ENCODE assay signal across 10 cellular contexts in genomic region chr3:63933459-63933858, GRCh38. TPM values are rescaled to one million over a fixed set of nuclear protein-coding genes. Genes with fewer than 3 reads are reported as not detected.
DNase-seq lines count a peak whose midpoint lies in the region; ATAC-seq lines count a peak whose summit lies in the region.
"Had no signal": no experiment of that assay in that cellular context is flagged by ENCODE, and none has a peak within 500 bp of the region (broad histone marks: within the 10 kb centered on the region; RNA-seq: fewer than 3 reads in every experiment).

No MANE protein-coding gene starts in this region.

- H3K4me1 ChIP-seq in aorta (ENCODE audit: control insufficient read depth in 1 of 2, insufficient read depth in 2 of 2, low read length in 2 of 2) = peaks cover 4 to 9% of the 10 kb centered on the region in 2 donors

- peak overlapping the region; percentile 39 for H3K4me3 Mint-ChIP-seq in dendritic cell treated with granulocyte-macrophage colony-stimulating factor and Interleukin-4, amounts not matched to agents 40 ng/mL and 50 ng/mL, for 4 days

- H3K27me3 ChIP-seq in aorta (ENCODE audit: control insufficient read depth in 1 of 2, insufficient read depth in 2 of 2, low read length in 1 of 2) = no peaks in the 10 kb centered on the region
- H3K27me3 ChIP-seq: esophagus muscularis mucosa had no signal

- H3K9me3 ChIP-seq in aorta (ENCODE audit: control insufficient read depth, low read length) = no peaks in the 10 kb centered on the region
- H3K9me3 ChIP-seq: esophagus muscularis mucosa had no signal

- H3K4me3 ChIP-seq in aorta (ENCODE audit: low read length in 2 of 2) = no peak overlapping the region
- H3K4me3 ChIP-seq: esophagus muscularis mucosa had no signal

- WGBS in aorta, 2 donors = 97 to 100% methylated on average over 1 of the region's 1 CpG

- in situ Hi-C loops in ACHN (cut with HindIII; ENCODE audit: low pct_ligation_motif_present, low pct_unique_long_range_greater_than_20kb, low sequenced_read_pairs) = no loop called here

- H3K36me3 ChIP-seq in aorta (ENCODE audit: control insufficient read depth in 1 of 2, insufficient read depth in 2 of 2, low read length in 1 of 2) = no peaks in the 10 kb centered on the region
- H3K36me3 ChIP-seq: esophagus muscularis mucosa had no signal

- H3K27ac ChIP-seq in aorta (ENCODE audit: low read depth in 1 of 2, low read length in 2 of 2) = no peak overlapping the region

- DNase-seq in aorta = no peak
- DNase-seq in UCSD-AML1 (lab: John Stamatoyannopoulos, UW; ENCODE audit: unreplicated experiment) = no peak
- no peak for DNase-seq in ACHN
- no peak for DNase-seq in cardiac septum (ENCODE audit: low spot score)

- H3K4me1 Mint-ChIP-seq in dendritic cell treated with granulocyte-macrophage colony-stimulating factor and Interleukin-4, amounts not matched to agents 40 ng/mL and 50 ng/mL, for 4 days (ENCODE audit: low read depth) = peaks cover 76% of the 10 kb centered on the region

- peak; percentile 60 for ATAC-seq in GM18498 (IDR thresholded peaks at IDR 0.05; ENCODE audit: unreplicated experiment)
- peak; percentile 78 for ATAC-seq in GM21619 (IDR thresholded peaks at IDR 0.05; ENCODE audit: unreplicated experiment)
- ATAC-seq in HG03575 (IDR thresholded peaks at IDR 0.05; ENCODE audit: extremely low read depth, insufficient number of reproducible peaks, low FRiP score, unreplicated experiment) = peak; percentile 43
- no peak for ATAC-seq in aorta (ENCODE audit: low FRiP score)

- H3K27me3 Mint-ChIP-seq in dendritic cell treated with granulocyte-macrophage colony-stimulating factor and Interleukin-4, amounts not matched to agents 40 ng/mL and 50 ng/mL, for 4 days = no peaks in the 10 kb centered on the region

- no peaks in the 10 kb centered on the region for H3K9me3 Mint-ChIP-seq in dendritic cell treated with granulocyte-macrophage colony-stimulating factor and Interleukin-4, amounts not matched to agents 40 ng/mL and 50 ng/mL, for 4 days

- H3K27ac Mint-ChIP-seq in dendritic cell treated with granulocyte-macrophage colony-stimulating factor and Interleukin-4, amounts not matched to agents 40 ng/mL and 50 ng/mL, for 4 days = peak overlapping the region; percentile 79

- peaks cover 26% of the 10 kb centered on the region for H3K36me3 Mint-ChIP-seq in dendritic cell treated with granulocyte-macrophage colony-stimulating factor and Interleukin-4, amounts not matched to agents 40 ng/mL and 50 ng/mL, for 4 days (ENCODE audit: low read depth)

- intact Hi-C loops in dendritic cell treated with granulocyte-macrophage colony-stimulating factor and Interleukin-4, amounts not matched to agents 40 ng/mL and 50 ng/mL, for 4 days (cut with micrococcal nuclease) = no loop called here
- intact Hi-C loops in aorta (cut with DNase I) (no loop called here), cardiac septum (cut with DNase I) (no loop called here)

RNA-seq across cellular contexts. Expression of gene SCAANT1, which starts 21.3 kb away (rescaled TPM):
- total RNA-seq in aorta (not detected), cardiac septum (not detected)
- polyA plus RNA-seq in aorta = not detected
- total RNA-seq: esophagus muscularis mucosa; T-helper 2 cell treated with Interferon-gamma antibody and Interleukin-4, amounts not matched to agents 100 ng/mL and 5 ng/mL, for 36 hours had no signal
